In genomic region chr1:206694151-206694550, GRCh38 we compare ENCODE assay signal across 17 cellular contexts. TPM values are rescaled to one million over a fixed set of nuclear protein-coding genes. Genes with fewer than 3 reads are reported as not detected.
DNase-seq lines count a peak whose midpoint lies in the region; ATAC-seq and TF ChIP-seq lines count a peak whose summit lies in the region.
"Had no signal": no experiment of that assay in that cellular context is flagged by ENCODE, and none has a peak within 500 bp of the region (broad histone marks: within the 10 kb centered on the region; RNA-seq: fewer than 3 reads in every experiment).

No MANE protein-coding gene starts in this region.

- TF ChIP-seq CTCF in gastroesophageal sphincter (IDR thresholded peaks at IDR 0.05) (no peak), nephron progenitor cell (IDR thresholded peaks at IDR 0.05) (no peak), thoracic aorta (IDR thresholded peaks at IDR 0.05) (no peak), prostate gland (IDR thresholded peaks at IDR 0.05) (no peak)

- 53% methylated on average over 3 of the region's 3 CpGs; no CpG with 5 or more reads in 1 of the 2 donors for WGBS in gastroesophageal sphincter (ENCODE audit: low coverage in 1 of 2), 2 donors
- WGBS in prostate gland = 76% methylated on average over 3 of the region's 3 CpGs

- peaks cover 5% of the 10 kb centered on the region for H3K36me3 Mint-ChIP-seq in activated naive CD8-positive, alpha-beta T cell
- peaks cover 17% of the 10 kb centered on the region for H3K36me3 Mint-ChIP-seq in activated naive CD8-positive, alpha-beta T cell treated with anti-CD3 and anti-CD28 coated beads for 36 hours
- peaks cover 29% of the 10 kb centered on the region for H3K36me3 Mint-ChIP-seq in nephron progenitor cell (ENCODE audit: low read depth)

- ATAC-seq in gastroesophageal sphincter (no peak), thoracic aorta (ENCODE audit: insufficient number of reproducible peaks, low FRiP score, low read depth) (no peak)
- ATAC-seq: activated T-cell treated with anti-CD3 and anti-CD28 coated beads, Interleukin-2, amount 50 U/mL, for 4 hours had no signal

- H3K4me1 ChIP-seq in gastroesophageal sphincter (peaks cover 33 to 100% (median 82%) of the 10 kb centered on the region in 3 donors), thoracic aorta (ENCODE audit: control insufficient read depth in 1 of 2, low read depth in 2 of 2) (peaks cover 50 to 97% of the 10 kb centered on the region in 2 donors), prostate gland (replicated peaks) (no peaks in the 10 kb centered on the region)

- no peaks in the 10 kb centered on the region for H3K36me3 ChIP-seq in gastroesophageal sphincter
- no peaks in the 10 kb centered on the region for H3K36me3 ChIP-seq in thoracic aorta
- H3K36me3 ChIP-seq in prostate gland = no peaks in the 10 kb centered on the region

- H3K4me3 Mint-ChIP-seq in activated naive CD8-positive, alpha-beta T cell = no peak overlapping the region
- H3K4me3 Mint-ChIP-seq in activated naive CD8-positive, alpha-beta T cell treated with anti-CD3 and anti-CD28 coated beads for 36 hours = no peak overlapping the region
- no peak overlapping the region for H3K4me3 Mint-ChIP-seq in nephron progenitor cell
- H3K4me3 Mint-ChIP-seq: activated T-cell treated with anti-CD3 and anti-CD28 coated beads, Interleukin-2, amount 50 U/mL, for 4 hours had no signal

- peak overlapping the region; percentile 5 for H3K27ac Mint-ChIP-seq in activated naive CD8-positive, alpha-beta T cell
- H3K27ac Mint-ChIP-seq in activated naive CD8-positive, alpha-beta T cell treated with anti-CD3 and anti-CD28 coated beads for 36 hours = no peak overlapping the region
- peak overlapping the region; percentile 68 for H3K27ac Mint-ChIP-seq in nephron progenitor cell
- H3K27ac Mint-ChIP-seq: type B pancreatic cell had no signal

- H3K4me3 ChIP-seq in gastroesophageal sphincter (no peak overlapping the region), thoracic aorta (no peak overlapping the region), prostate gland (no peak overlapping the region)
- H3K4me3 ChIP-seq: MG63, mucosa of descending colon, PC-9 had no signal

- H3K27ac ChIP-seq in gastroesophageal sphincter (peak overlapping the region in 3 of 4 donors; percentile 79 to 85 (median 83)), thoracic aorta (peak overlapping the region; percentile 92 to 95), prostate gland (peak overlapping the region in 1 of 2 donors; percentile 50)
- H3K27ac ChIP-seq: PC-9 had no signal

- H3K27me3 ChIP-seq in gastroesophageal sphincter (no peaks in the 10 kb centered on the region), thoracic aorta (replicated peaks; ENCODE audit: insufficient read depth) (no peaks in the 10 kb centered on the region), prostate gland (replicated peaks; ENCODE audit: insufficient read depth) (no peaks in the 10 kb centered on the region)
- H3K27me3 ChIP-seq: MG63 had no signal

- intact Hi-C loops in prostate gland (cut with DNase I) = no loop called here

- no peaks in the 10 kb centered on the region for H3K9me3 ChIP-seq in gastroesophageal sphincter
- no peaks in the 10 kb centered on the region for H3K9me3 ChIP-seq in thoracic aorta
- H3K9me3 ChIP-seq in prostate gland = no peaks in the 10 kb centered on the region
- H3K9me3 ChIP-seq: MG63, mucosa of descending colon had no signal

- no peak for DNase-seq in activated naive CD8-positive, alpha-beta T cell treated with anti-CD3 and anti-CD28 coated beads for 36 hours
- no peak for DNase-seq in nephron progenitor cell
- no peak for DNase-seq in thoracic aorta (ENCODE audit: low spot score)
- DNase-seq in prostate gland (ENCODE audit: low spot score) = no peak
- no peak for DNase-seq in T-helper 2 cell
- DNase-seq in AG08395 (ENCODE audit: low spot score) = no peak
- DNase-seq: activated CD4-positive, alpha-beta T cell treated with anti-CD3 and anti-CD28 coated beads, Interleukin-2, amount 50 U/mL, for 4 hours; activated T-cell treated with anti-CD3 and anti-CD28 coated beads, Interleukin-2, amount 50 U/mL, for 4 hours; CD4-positive, CD25-positive, alpha-beta regulatory T cell; mucosa of descending colon; NCI-H2081; stimulated activated CD4-positive, alpha-beta T cell treated with anti-CD3 and anti-CD28 coated beads, Interleukin-2, amount 100 ng/mL, for 24 hours had no signal

- peaks cover 67% of the 10 kb centered on the region for H3K4me1 Mint-ChIP-seq in activated naive CD8-positive, alpha-beta T cell (ENCODE audit: low read depth)
- H3K4me1 Mint-ChIP-seq in activated naive CD8-positive, alpha-beta T cell treated with anti-CD3 and anti-CD28 coated beads for 36 hours = peaks cover 46% of the 10 kb centered on the region
- peaks cover 87% of the 10 kb centered on the region for H3K4me1 Mint-ChIP-seq in nephron progenitor cell

- TF ChIP-seq POLR2A in gastroesophageal sphincter (IDR thresholded peaks at IDR 0.05) (no peak), prostate gland (IDR thresholded peaks at IDR 0.05) (no peak)

- no peaks in the 10 kb centered on the region for H3K9me3 Mint-ChIP-seq in activated naive CD8-positive, alpha-beta T cell (ENCODE audit: low read depth)
- H3K9me3 Mint-ChIP-seq in activated naive CD8-positive, alpha-beta T cell treated with anti-CD3 and anti-CD28 coated beads for 36 hours = no peaks in the 10 kb centered on the region
- H3K9me3 Mint-ChIP-seq in nephron progenitor cell = no peaks in the 10 kb centered on the region
- H3K9me3 Mint-ChIP-seq: activated T-cell treated with anti-CD3 and anti-CD28 coated beads, Interleukin-2, amount 50 U/mL, for 4 hours had no signal

- no peaks in the 10 kb centered on the region for H3K27me3 Mint-ChIP-seq in activated naive CD8-positive, alpha-beta T cell
- H3K27me3 Mint-ChIP-seq in activated naive CD8-positive, alpha-beta T cell treated with anti-CD3 and anti-CD28 coated beads for 36 hours = no peaks in the 10 kb centered on the region
- H3K27me3 Mint-ChIP-seq in nephron progenitor cell (ENCODE audit: low read depth, poor library complexity) = peaks cover 2% of the 10 kb centered on the region
- H3K27me3 Mint-ChIP-seq: CD4-positive, CD25-positive, alpha-beta regulatory T cell; type B pancreatic cell had no signal

- no peak for TF ChIP-seq EP300 in gastroesophageal sphincter (IDR thresholded peaks at IDR 0.05)

RNA-seq across cellular contexts. Expression of gene MAPKAPK2, which starts 9.4 kb away (rescaled TPM):
- 10 to 100 TPM; 53.5 to 57.8 TPM for total RNA-seq in activated naive CD8-positive, alpha-beta T cell treated with anti-CD3 and anti-CD28 coated beads for 36 hours
- 10 to 100 TPM; 45.0 to 77.4 (median 55.5) TPM for total RNA-seq in gastroesophageal sphincter
- 10 to 100 TPM; 80.7 to 89.2 TPM for total RNA-seq in thoracic aorta
- total RNA-seq in prostate gland = 10 to 100 TPM; 27.1 to 67.0 TPM

RNA-seq across cellular contexts. Expression of gene DYRK3, which starts 58.8 kb away (rescaled TPM):
- 1 to 10 TPM; 5.2 to 5.3 TPM for total RNA-seq in activated naive CD8-positive, alpha-beta T cell treated with anti-CD3 and anti-CD28 coated beads for 36 hours
- total RNA-seq in gastroesophageal sphincter (10 to 100 TPM in 1 of 4 donors, 1 to 10 TPM in 3; 5.0 to 14.9 (median 8.4) TPM), thoracic aorta (10 to 100 TPM in 1 of 2 donors, 1 to 10 TPM in 1; 6.8 to 11.9 TPM), prostate gland (1 to 10 TPM; 2.6 to 9.7 TPM)
